Comparison of ENCODE assay signal across 14 cellular contexts in the genomic region with DNA sequence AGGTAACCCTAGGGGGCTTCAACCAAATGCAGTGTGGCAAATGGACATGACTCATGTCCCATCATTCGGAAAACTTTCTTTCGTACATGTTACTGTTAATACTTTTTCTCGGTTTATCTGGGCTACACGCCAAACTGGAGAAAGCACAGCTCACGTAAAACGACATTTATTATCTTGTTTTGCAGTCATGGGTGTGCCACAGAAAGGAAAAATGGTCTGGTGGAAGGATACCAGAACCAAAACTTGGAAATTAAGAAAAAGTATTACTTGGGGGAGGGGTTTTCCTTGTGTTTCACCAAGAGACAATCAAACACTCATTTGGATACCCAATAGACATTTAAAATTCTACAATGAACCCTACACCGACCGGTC. TPM values are rescaled to one million over a fixed set of nuclear protein-coding genes. Genes with fewer than 3 reads are reported as not detected.
DNase-seq lines count a peak whose midpoint lies in the region; ATAC-seq, FAIRE-seq and TF ChIP-seq lines count a peak whose summit lies in the region.
"Had no signal": no experiment of that assay in that cellular context is flagged by ENCODE, and none has a peak within 500 bp of the region (broad histone marks: within the 10 kb centered on the region; RNA-seq: fewer than 3 reads in every experiment).

No MANE protein-coding gene starts in this region.

- peak overlapping the region; percentile 18 for H3K4me3 ChIP-seq in epithelial cell of esophagus (ENCODE audit: low read length)

- CTCF ChIA-PET in Calu3 (lab: Charles Lee), result interaction anchor here (1.8 kb wide), 1 partner anchor 11 kb away, joined by 12 read pairs; no protein-coding TSS in a partner anchor

- no peak for ATAC-seq in activated CD4-positive, CD25-positive, alpha-beta regulatory T cell treated with anti-CD3 and anti-CD28 coated beads, Interleukin-2, amount 50 U/mL, for 24 hours

- intact Hi-C loops in Calu3 (cut with micrococcal nuclease; ENCODE audit: unreplicated experiment), result loop anchor here (5.0 kb wide), 1 partner anchor 55 kb away; the partner anchor contains the start of gene ALOXE3

- DNase-seq in Calu3 (no peak), RPMI7951 (ENCODE audit: low read depth) (peak; percentile 15), epithelial cell of esophagus (ENCODE audit: low read depth) (no peak), nephron progenitor cell (no peak), A172 (ENCODE audit: low spot score) (no peak), D721Med (ENCODE audit: insufficient read length, low spot score) (no peak), AG20443 (ENCODE audit: low spot score) (no peak)
- DNase-seq: activated CD4-positive, alpha-beta T cell treated with anti-CD3 and anti-CD28 coated beads, Interleukin-2, amount 10 ng/mL, durations not matched to agents 24 days and 14 days; AML-193; kidney glomerular epithelial cell; SW 1271 had no signal

- H3K27me3 Mint-ChIP-seq in Calu3 (ENCODE audit: unreplicated experiment), result peaks cover 58% of the 10 kb centered on the region
- H3K27me3 Mint-ChIP-seq in nephron progenitor cell (ENCODE audit: low read depth, poor library complexity), result peaks cover 97% of the 10 kb centered on the region

- no peaks in the 10 kb centered on the region for H3K36me3 Mint-ChIP-seq in Calu3 (ENCODE audit: insufficient read depth, unreplicated experiment)
- no peaks in the 10 kb centered on the region for H3K36me3 Mint-ChIP-seq in nephron progenitor cell (ENCODE audit: low read depth)

- H3K4me1 Mint-ChIP-seq in Calu3 (ENCODE audit: low read depth, unreplicated experiment), result peaks cover 15% of the 10 kb centered on the region
- H3K4me1 Mint-ChIP-seq in nephron progenitor cell, result peaks cover 15% of the 10 kb centered on the region

- no peaks in the 10 kb centered on the region for H3K9me3 Mint-ChIP-seq in Calu3 (ENCODE audit: low read depth, unreplicated experiment)
- H3K9me3 Mint-ChIP-seq in nephron progenitor cell, result peaks cover 3% of the 10 kb centered on the region
- H3K9me3 Mint-ChIP-seq: activated CD4-positive, alpha-beta T cell treated with anti-CD3 and anti-CD28 coated beads, Interleukin-2, amount 10 ng/mL, durations not matched to agents 24 days and 14 days; neural crest cell had no signal

- no peak for FAIRE-seq in D721Med (lab: Jason Lieb, UNC)

- TF ChIP-seq CTCF in Calu3 (IDR thresholded peaks at IDR 0.05; ENCODE audit: unreplicated experiment), result no peak
- TF ChIP-seq CTCF in epithelial cell of esophagus (IDR thresholded peaks at IDR 0.05; ENCODE audit: insufficient read depth, low read depth, low read length, missing control alignments), result no peak
- TF ChIP-seq CTCF in nephron progenitor cell (IDR thresholded peaks at IDR 0.05), result no peak
- TF ChIP-seq CTCF in D721Med (IDR thresholded peaks at IDR 0.05; ENCODE audit: insufficient read depth, missing control alignments), result no peak

- H3K4me3 Mint-ChIP-seq in Calu3 (ENCODE audit: low read depth, unreplicated experiment), result peak overlapping the region; percentile 51
- peak overlapping the region; percentile 31 for H3K4me3 Mint-ChIP-seq in nephron progenitor cell
- H3K4me3 Mint-ChIP-seq: neural crest cell had no signal

- no TSS peak for BruUV-seq in Calu3 (replicated peaks; lab: Mats Ljungman, UMichigan)

- no peak overlapping the region for H3K27ac Mint-ChIP-seq in Calu3 (ENCODE audit: unreplicated experiment)
- no peak overlapping the region for H3K27ac Mint-ChIP-seq in nephron progenitor cell
- H3K27ac Mint-ChIP-seq: activated CD4-positive, alpha-beta T cell treated with anti-CD3 and anti-CD28 coated beads, Interleukin-2, amount 10 ng/mL, durations not matched to agents 24 days and 14 days had no signal

RNA-seq across cellular contexts. Expression of gene ALOX15B, which starts 23.6 kb away (rescaled TPM):
- not detected in 2 replicates for total RNA-seq in Calu3 (2022)
- not detected in 2 replicates for total RNA-seq in RPMI7951 (2014; rRNA removed; shearing (Covaris generic))
- 0.14 TPM in 1 of 2 replicates, not detected in the other for total RNA-seq in A172 (2014; rRNA removed; shearing (Covaris generic))
- total RNA-seq: activated CD4-positive, alpha-beta T cell treated with anti-CD3 and anti-CD28 coated beads, Interleukin-2, amount 10 ng/mL, durations not matched to agents 24 days and 14 days; neural crest cell had no signal

RNA-seq across cellular contexts. Expression of gene ALOX12B, which starts 25.1 kb away (rescaled TPM):
- total RNA-seq in Calu3 (2022), result not detected in 2 replicates
- not detected in 2 replicates for total RNA-seq in RPMI7951 (2014; rRNA removed; shearing (Covaris generic))
- total RNA-seq in A172 (2014; rRNA removed; shearing (Covaris generic)), result not detected in 2 replicates
- total RNA-seq: neural crest cell had no signal

RNA-seq across cellular contexts. Expression of gene ALOXE3, which starts 55.9 kb away (rescaled TPM):
- 0.20 TPM in 1 of 2 replicates, not detected in the other for total RNA-seq in Calu3 (2022)
- total RNA-seq in RPMI7951 (2014; rRNA removed; shearing (Covaris generic)), result 0.12 TPM in 1 of 2 replicates, not detected in the other
- total RNA-seq in A172 (2014; rRNA removed; shearing (Covaris generic)), result 0.05 TPM in 1 of 2 replicates, not detected in the other
- total RNA-seq: activated CD4-positive, alpha-beta T cell treated with anti-CD3 and anti-CD28 coated beads, Interleukin-2, amount 10 ng/mL, durations not matched to agents 24 days and 14 days; LHCN-M2; neural crest cell had no signal
